ENCODE assay signal across 1 cellular context in the genomic region with DNA sequence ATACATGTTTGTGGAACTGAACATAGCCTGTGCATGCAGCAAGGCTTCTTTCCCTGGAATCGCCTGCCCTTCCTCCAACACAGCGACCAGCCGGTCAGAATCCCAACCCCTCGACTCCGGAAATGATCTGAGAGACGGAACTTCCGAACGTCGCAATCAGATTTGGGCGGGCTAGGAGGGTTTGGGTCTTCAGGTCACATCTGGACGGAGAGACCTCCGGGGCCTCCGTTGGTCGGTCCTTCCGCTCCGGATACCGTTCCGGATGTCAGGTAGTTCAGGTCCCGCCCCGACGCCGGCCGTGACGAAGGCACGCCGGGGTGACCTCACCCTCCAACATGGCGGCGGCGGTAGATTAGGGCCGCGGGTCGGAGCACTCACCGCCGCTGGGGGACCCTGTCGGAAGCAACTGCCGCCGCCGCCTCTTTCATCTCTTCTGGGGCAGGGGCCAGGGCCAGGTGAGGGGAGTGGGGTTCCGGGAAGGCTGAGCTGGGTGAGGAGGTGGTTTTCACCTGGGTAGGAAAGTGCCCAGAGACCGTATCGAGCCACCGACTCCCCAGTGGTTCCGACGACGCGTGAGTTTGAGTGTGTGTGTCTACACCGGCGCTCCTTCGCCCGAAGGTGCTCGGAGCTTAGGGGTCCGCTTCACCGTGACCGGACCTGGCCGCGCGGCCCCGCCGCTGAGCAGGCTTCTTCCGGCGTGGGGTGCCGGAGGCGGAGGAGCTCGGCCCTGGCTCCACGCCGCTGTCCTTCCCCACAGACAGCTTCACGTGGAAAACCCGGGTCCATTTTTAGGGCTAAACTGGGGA.
TF ChIP-seq lines count a peak whose summit lies in the region.

A gene with protein sequence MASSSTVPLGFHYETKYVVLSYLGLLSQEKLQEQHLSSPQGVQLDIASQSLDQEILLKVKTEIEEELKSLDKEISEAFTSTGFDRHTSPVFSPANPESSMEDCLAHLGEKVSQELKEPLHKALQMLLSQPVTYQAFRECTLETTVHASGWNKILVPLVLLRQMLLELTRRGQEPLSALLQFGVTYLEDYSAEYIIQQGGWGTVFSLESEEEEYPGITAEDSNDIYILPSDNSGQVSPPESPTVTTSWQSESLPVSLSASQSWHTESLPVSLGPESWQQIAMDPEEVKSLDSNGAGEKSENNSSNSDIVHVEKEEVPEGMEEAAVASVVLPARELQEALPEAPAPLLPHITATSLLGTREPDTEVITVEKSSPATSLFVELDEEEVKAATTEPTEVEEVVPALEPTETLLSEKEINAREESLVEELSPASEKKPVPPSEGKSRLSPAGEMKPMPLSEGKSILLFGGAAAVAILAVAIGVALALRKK (plus strand): TSS at position 326 of the 806 bp plus-strand sequence. CDS start 16,955 bp downstream, outside the sequence.

TF ChIP-seq in HEK293, 187 proteins besides CTCF, POLR2A, EP300 and RAD21 (continued from another document and continues in another):
- TF ChIP-seq SCRT1 (tag by site-specific recombination; IDR thresholded peaks at IDR 0.05; ENCODE audit: borderline replicate concordance) (no peak), ZNF266 (tag by site-specific recombination; IDR thresholded peaks at IDR 0.05; ENCODE audit: low read depth) (no peak), ZBTB17 (tag by site-specific recombination; IDR thresholded peaks at IDR 0.05) (peak; percentile 77), ZNF776 (tag by site-specific recombination; IDR thresholded peaks at IDR 0.05; ENCODE audit: borderline replicate concordance) (no peak), ZNF549 (tag by site-specific recombination; IDR thresholded peaks at IDR 0.05) (no peak), ZNF2 (tag by site-specific recombination; IDR thresholded peaks at IDR 0.05) (peak; percentile 44), RBAK (tag by site-specific recombination; IDR thresholded peaks at IDR 0.05) (no peak), ZNF544 (tag by site-specific recombination; IDR thresholded peaks at IDR 0.05) (no peak), ZNF324 (tag by site-specific recombination; IDR thresholded peaks at IDR 0.05) (peak; percentile 53; the same call in 1 of the 2 replicates), ZNF10 (tag by site-specific recombination; IDR thresholded peaks at IDR 0.05) (no peak), ZNF837 (tag by site-specific recombination; IDR thresholded peaks at IDR 0.05) (peak; percentile 71; the same call in 1 of the 2 replicates), ZNF221 (tag by site-specific recombination; IDR thresholded peaks at IDR 0.05; ENCODE audit: borderline replicate concordance) (no peak), HOXC10 (CRISPR knock-in tag; IDR thresholded peaks at IDR 0.05) (0 out of 2 replicates have a peak, but pooled peaks have one; percentile 32), ZNF76 (tag by site-specific recombination; IDR thresholded peaks at IDR 0.05; ENCODE audit: borderline replicate concordance, low read depth) (peak; percentile 47; the same call in 1 of the 2 replicates), ZIC2 (tag by site-specific recombination; IDR thresholded peaks at IDR 0.05) (no peak), ZNF585B (tag by site-specific recombination; IDR thresholded peaks at IDR 0.05) (no peak), OVOL3 (tag by site-specific recombination; IDR thresholded peaks at IDR 0.05) (0 out of 2 replicates have a peak, but pooled peaks have one; percentile 15), ZFP37 (tag by site-specific recombination; IDR thresholded peaks at IDR 0.05) (peak; percentile 69; the same call in 1 of the 2 replicates), ZNF274 (IDR thresholded peaks at IDR 0.05; ENCODE audit: low read length) (no peak), ZNF274 (tag by site-specific recombination; IDR thresholded peaks at IDR 0.05; ENCODE audit: borderline replicate concordance) (no peak), HOXA7 (CRISPR knock-in tag; IDR thresholded peaks at IDR 0.05; ENCODE audit: borderline replicate concordance) (no peak), ZEB2 (tag by site-specific recombination; IDR thresholded peaks at IDR 0.05) (peak; percentile 96), BCL11B (tag by site-specific recombination; IDR thresholded peaks at IDR 0.05; ENCODE audit: low read depth) (peak; percentile 83; the same call in 1 of the 2 replicates), YY2 (tag by site-specific recombination; IDR thresholded peaks at IDR 0.05) (peak; percentile 87), ZNF548 (tag by site-specific recombination; IDR thresholded peaks at IDR 0.05) (no peak), ZNF660 (tag by site-specific recombination; IDR thresholded peaks at IDR 0.05) (0 out of 2 replicates have a peak, but pooled peaks have one; percentile 31), ZNF391 (tag by site-specific recombination; IDR thresholded peaks at IDR 0.05; ENCODE audit: borderline replicate concordance, low read depth) (peak; percentile 69; the same call in 1 of the 2 replicates), GLI4 (tag by site-specific recombination; IDR thresholded peaks at IDR 0.05) (0 out of 2 replicates have a peak, but pooled peaks have one; percentile 71), ZNF416 (tag by site-specific recombination; IDR thresholded peaks at IDR 0.05) (no peak), PRDM1 (tag by site-specific recombination; IDR thresholded peaks at IDR 0.05) (no peak), IKZF3 (tag by site-specific recombination; IDR thresholded peaks at IDR 0.05) (peak; percentile 8; the same call in 1 of the 2 replicates), ZNF341 (tag by site-specific recombination; IDR thresholded peaks at IDR 0.05; ENCODE audit: low read depth) (peak; percentile 86), KLF16 (tag by site-specific recombination; IDR thresholded peaks at IDR 0.05) (peak; percentile 46; the same call in 1 of the 2 replicates), ZNF174 (tag by site-specific recombination; IDR thresholded peaks at IDR 0.05) (no peak), ZNF610 (tag by site-specific recombination; IDR thresholded peaks at IDR 0.05; ENCODE audit: borderline replicate concordance) (0 out of 2 replicates have a peak, but pooled peaks have one; percentile 23), ZNF530 (tag by site-specific recombination; IDR thresholded peaks at IDR 0.05; ENCODE audit: low read depth) (no peak), KLF8 (tag by site-specific recombination; IDR thresholded peaks at IDR 0.05) (peak; percentile 79; the same call in 1 of the 2 replicates), KLF9 (tag by site-specific recombination; IDR thresholded peaks at IDR 0.05; ENCODE audit: low read depth) (peak; percentile 37; the same call in 1 of the 2 replicates)
- TF ChIP-seq, protein P1, sequence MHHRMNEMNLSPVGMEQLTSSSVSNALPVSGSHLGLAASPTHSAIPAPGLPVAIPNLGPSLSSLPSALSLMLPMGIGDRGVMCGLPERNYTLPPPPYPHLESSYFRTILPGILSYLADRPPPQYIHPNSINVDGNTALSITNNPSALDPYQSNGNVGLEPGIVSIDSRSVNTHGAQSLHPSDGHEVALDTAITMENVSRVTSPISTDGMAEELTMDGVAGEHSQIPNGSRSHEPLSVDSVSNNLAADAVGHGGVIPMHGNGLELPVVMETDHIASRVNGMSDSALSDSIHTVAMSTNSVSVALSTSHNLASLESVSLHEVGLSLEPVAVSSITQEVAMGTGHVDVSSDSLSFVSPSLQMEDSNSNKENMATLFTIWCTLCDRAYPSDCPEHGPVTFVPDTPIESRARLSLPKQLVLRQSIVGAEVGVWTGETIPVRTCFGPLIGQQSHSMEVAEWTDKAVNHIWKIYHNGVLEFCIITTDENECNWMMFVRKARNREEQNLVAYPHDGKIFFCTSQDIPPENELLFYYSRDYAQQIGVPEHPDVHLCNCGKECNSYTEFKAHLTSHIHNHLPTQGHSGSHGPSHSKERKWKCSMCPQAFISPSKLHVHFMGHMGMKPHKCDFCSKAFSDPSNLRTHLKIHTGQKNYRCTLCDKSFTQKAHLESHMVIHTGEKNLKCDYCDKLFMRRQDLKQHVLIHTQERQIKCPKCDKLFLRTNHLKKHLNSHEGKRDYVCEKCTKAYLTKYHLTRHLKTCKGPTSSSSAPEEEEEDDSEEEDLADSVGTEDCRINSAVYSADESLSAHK (tag by site-specific recombination; IDR thresholded peaks at IDR 0.05), result 0 out of 2 replicates have a peak, but pooled peaks have one; percentile 19
- TF ChIP-seq, protein P2, sequence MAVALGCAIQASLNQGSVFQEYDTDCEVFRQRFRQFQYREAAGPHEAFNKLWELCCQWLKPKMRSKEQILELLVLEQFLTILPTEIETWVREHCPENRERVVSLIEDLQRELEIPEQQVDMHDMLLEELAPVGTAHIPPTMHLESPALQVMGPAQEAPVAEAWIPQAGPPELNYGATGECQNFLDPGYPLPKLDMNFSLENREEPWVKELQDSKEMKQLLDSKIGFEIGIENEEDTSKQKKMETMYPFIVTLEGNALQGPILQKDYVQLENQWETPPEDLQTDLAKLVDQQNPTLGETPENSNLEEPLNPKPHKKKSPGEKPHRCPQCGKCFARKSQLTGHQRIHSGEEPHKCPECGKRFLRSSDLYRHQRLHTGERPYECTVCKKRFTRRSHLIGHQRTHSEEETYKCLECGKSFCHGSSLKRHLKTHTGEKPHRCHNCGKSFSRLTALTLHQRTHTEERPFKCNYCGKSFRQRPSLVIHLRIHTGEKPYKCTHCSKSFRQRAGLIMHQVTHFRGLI (tag by site-specific recombination; IDR thresholded peaks at IDR 0.05), result 0 out of 2 replicates have a peak, but pooled peaks have one; percentile 23
- TF ChIP-seq, protein P3, sequence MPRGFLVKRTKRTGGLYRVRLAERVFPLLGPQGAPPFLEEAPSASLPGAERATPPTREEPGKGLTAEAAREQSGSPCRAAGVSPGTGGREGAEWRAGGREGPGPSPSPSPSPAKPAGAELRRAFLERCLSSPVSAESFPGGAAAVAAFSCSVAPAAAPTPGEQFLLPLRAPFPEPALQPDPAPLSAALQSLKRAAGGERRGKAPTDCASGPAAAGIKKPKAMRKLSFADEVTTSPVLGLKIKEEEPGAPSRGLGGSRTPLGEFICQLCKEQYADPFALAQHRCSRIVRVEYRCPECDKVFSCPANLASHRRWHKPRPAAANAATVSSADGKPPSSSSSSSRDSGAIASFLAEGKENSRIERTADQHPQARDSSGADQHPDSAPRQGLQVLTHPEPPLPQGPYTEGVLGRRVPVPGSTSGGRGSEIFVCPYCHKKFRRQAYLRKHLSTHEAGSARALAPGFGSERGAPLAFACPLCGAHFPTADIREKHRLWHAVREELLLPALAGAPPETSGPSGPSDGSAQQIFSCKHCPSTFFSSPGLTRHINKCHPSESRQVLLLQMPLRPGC (tag by site-specific recombination; IDR thresholded peaks at IDR 0.05), result peak; percentile 40; the same call in 1 of the 2 replicates
- TF ChIP-seq, protein P4, sequence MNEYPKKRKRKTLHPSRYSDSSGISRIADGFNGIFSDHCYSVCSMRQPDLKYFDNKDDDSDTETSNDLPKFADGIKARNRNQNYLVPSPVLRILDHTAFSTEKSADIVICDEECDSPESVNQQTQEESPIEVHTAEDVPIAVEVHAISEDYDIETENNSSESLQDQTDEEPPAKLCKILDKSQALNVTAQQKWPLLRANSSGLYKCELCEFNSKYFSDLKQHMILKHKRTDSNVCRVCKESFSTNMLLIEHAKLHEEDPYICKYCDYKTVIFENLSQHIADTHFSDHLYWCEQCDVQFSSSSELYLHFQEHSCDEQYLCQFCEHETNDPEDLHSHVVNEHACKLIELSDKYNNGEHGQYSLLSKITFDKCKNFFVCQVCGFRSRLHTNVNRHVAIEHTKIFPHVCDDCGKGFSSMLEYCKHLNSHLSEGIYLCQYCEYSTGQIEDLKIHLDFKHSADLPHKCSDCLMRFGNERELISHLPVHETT (tag by site-specific recombination; IDR thresholded peaks at IDR 0.05), result peak; percentile 73
- TF ChIP-seq, protein P5, sequence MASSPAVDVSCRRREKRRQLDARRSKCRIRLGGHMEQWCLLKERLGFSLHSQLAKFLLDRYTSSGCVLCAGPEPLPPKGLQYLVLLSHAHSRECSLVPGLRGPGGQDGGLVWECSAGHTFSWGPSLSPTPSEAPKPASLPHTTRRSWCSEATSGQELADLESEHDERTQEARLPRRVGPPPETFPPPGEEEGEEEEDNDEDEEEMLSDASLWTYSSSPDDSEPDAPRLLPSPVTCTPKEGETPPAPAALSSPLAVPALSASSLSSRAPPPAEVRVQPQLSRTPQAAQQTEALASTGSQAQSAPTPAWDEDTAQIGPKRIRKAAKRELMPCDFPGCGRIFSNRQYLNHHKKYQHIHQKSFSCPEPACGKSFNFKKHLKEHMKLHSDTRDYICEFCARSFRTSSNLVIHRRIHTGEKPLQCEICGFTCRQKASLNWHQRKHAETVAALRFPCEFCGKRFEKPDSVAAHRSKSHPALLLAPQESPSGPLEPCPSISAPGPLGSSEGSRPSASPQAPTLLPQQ (tag by site-specific recombination; IDR thresholded peaks at IDR 0.05), result peak; percentile 70
- TF ChIP-seq, protein P6, sequence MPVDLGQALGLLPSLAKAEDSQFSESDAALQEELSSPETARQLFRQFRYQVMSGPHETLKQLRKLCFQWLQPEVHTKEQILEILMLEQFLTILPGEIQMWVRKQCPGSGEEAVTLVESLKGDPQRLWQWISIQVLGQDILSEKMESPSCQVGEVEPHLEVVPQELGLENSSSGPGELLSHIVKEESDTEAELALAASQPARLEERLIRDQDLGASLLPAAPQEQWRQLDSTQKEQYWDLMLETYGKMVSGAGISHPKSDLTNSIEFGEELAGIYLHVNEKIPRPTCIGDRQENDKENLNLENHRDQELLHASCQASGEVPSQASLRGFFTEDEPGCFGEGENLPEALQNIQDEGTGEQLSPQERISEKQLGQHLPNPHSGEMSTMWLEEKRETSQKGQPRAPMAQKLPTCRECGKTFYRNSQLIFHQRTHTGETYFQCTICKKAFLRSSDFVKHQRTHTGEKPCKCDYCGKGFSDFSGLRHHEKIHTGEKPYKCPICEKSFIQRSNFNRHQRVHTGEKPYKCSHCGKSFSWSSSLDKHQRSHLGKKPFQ (tag by site-specific recombination; IDR thresholded peaks at IDR 0.05), result no peak
- TF ChIP-seq, protein P7, sequence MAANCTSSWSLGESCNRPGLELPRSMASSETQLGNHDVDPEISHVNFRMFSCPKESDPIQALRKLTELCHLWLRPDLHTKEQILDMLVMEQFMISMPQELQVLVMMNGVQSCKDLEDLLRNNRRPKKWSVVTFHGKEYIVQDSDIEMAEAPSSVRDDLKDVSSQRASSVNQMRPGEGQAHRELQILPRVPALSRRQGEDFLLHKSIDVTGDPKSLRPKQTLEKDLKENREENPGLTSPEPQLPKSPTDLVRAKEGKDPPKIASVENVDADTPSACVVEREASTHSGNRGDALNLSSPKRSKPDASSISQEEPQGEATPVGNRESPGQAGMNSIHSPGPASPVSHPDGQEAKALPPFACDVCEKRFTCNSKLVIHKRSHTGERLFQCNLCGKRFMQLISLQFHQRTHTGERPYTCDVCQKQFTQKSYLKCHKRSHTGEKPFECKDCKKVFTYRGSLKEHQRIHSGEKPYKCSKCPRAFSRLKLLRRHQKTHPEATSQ (tag by site-specific recombination; IDR thresholded peaks at IDR 0.05), result peak; percentile 78; the same call in 1 of the 2 replicates
- TF ChIP-seq, protein P8, sequence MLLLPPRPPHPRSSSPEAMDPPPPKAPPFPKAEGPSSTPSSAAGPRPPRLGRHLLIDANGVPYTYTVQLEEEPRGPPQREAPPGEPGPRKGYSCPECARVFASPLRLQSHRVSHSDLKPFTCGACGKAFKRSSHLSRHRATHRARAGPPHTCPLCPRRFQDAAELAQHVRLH (tag by site-specific recombination; IDR thresholded peaks at IDR 0.05), result peak; percentile 91
